Comparison of ENCODE assay signal across 25 cellular contexts in the genomic region with DNA sequence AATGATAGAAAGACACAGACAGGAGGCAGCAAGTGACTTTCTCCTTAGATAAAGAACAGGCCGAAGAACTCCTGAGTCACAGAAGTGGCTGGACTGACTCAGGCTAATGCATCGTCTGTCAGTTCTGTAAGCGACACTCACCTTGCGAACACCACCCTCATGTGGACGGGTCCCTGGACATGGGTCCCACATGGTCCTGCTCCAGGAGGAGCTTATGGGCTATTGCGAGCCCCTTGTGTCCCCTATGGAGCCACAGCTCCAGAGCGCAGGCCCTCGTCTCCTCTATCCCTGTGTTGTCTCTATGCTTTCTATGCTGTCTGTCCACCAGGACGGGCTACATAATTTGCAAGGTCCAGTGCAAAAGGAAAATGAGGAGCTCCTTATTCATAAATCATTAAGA.
"Had no signal": no experiment of that assay in that cellular context is flagged by ENCODE, and none has a peak within 500 bp of the region (broad histone marks: within the 10 kb centered on the region; RNA-seq: fewer than 3 reads in every experiment).

No MANE protein-coding gene starts in this region.

- H3K36me3 ChIP-seq: heart right ventricle, left ventricle myocardium inferior, ovary, prostate gland, tibial nerve, upper lobe of left lung, vagina had no signal

- H3K36me3 Mint-ChIP-seq: mesothelial cell of epicardium; naive thymus-derived CD4-positive, alpha-beta T cell; natural killer cell treated with Interleukin-12 subunit alpha and Interleukin-12 subunit beta and Interleukin-15 and Interleukin-18, amount 100 ng/mL, for 72 hours; stimulated activated memory B cell treated with anti-CD40 and anti-IgM and Interleukin-4, amounts not matched to agents 10 μg/mL and 1 μg/mL and 100 μg/mL, for 72 hours had no signal

- H3K9me3 ChIP-seq: heart right ventricle, left ventricle myocardium inferior, ovary, prostate gland, tibial nerve, upper lobe of left lung, vagina had no signal

- H3K27ac Mint-ChIP-seq: mesothelial cell of epicardium; naive thymus-derived CD4-positive, alpha-beta T cell; natural killer cell treated with Interleukin-12 subunit alpha and Interleukin-12 subunit beta and Interleukin-15 and Interleukin-18, amount 100 ng/mL, for 72 hours; stimulated activated memory B cell treated with anti-CD40 and anti-IgM and Interleukin-4, amounts not matched to agents 10 μg/mL and 1 μg/mL and 100 μg/mL, for 72 hours; stimulated activated naive CD8-positive, alpha-beta T cell treated with anti-CD3 and anti-CD28 coated beads, Interleukin-15, amount 100 ng/mL, for 72 hours had no signal

- H3K4me2 ChIP-seq: hepatocyte had no signal

- H3K79me2 ChIP-seq: hepatocyte had no signal

- H3K4me3 ChIP-seq: heart right ventricle, hepatocyte, left ventricle myocardium inferior, lung, ovary, prostate gland, smooth muscle cell, tibial nerve, upper lobe of left lung, vagina had no signal

- H3K27me3 ChIP-seq: hepatocyte, ovary, tibial nerve, upper lobe of left lung, vagina had no signal

- H3K4me1 ChIP-seq: heart right ventricle, left ventricle myocardium inferior, prostate gland had no signal

- H3K4me1 Mint-ChIP-seq: naive thymus-derived CD4-positive, alpha-beta T cell; stimulated activated memory B cell treated with anti-CD40 and anti-IgM and Interleukin-4, amounts not matched to agents 10 μg/mL and 1 μg/mL and 100 μg/mL, for 72 hours; stimulated activated naive CD8-positive, alpha-beta T cell treated with anti-CD3 and anti-CD28 coated beads, Interleukin-15, amount 100 ng/mL, for 72 hours had no signal

- H3K4me3 Mint-ChIP-seq: mesothelial cell of epicardium; naive thymus-derived CD4-positive, alpha-beta T cell; natural killer cell treated with Interleukin-12 subunit alpha and Interleukin-12 subunit beta and Interleukin-15 and Interleukin-18, amount 100 ng/mL, for 72 hours; stimulated activated memory B cell treated with anti-CD40 and anti-IgM and Interleukin-4, amounts not matched to agents 10 μg/mL and 1 μg/mL and 100 μg/mL, for 72 hours; stimulated activated naive CD8-positive, alpha-beta T cell treated with anti-CD3 and anti-CD28 coated beads, Interleukin-15, amount 100 ng/mL, for 72 hours had no signal

- H2AFZ ChIP-seq: hepatocyte had no signal

- H3K27ac ChIP-seq: heart right ventricle, hepatocyte, left ventricle myocardium inferior, ovary, prostate gland, tibial nerve, upper lobe of left lung, vagina had no signal

- DNase-seq: heart right ventricle; islet precursor cell; left ventricle myocardium inferior; mesendoderm; naive thymus-derived CD4-positive, alpha-beta T cell; ovary; retina; right cardiac atrium; stimulated activated CD4-positive, alpha-beta T cell treated with anti-CD3 and anti-CD28 coated beads, Interleukin-1b, Interleukin-23, amount 100 ng/mL, for 48 hours; stimulated activated CD4-positive, alpha-beta T cell treated with anti-CD3 and anti-CD28 coated beads, Interleukin-2, amount 100 ng/mL, for 48 hours; stimulated activated CD4-positive, alpha-beta T cell treated with anti-CD3 and anti-CD28 coated beads, Interleukin-4, amount 100 ng/mL, for 4 hours; stimulated activated CD8-positive, alpha-beta memory T cell treated with anti-CD3 and anti-CD28 coated beads, Interleukin-4, amount 100 ng/mL, for 48 hours; stimulated activated naive CD4-positive, alpha-beta T cell treated with Interleukin-2 at 50 U/mL for 16 hours; stimulated activated naive CD8-positive, alpha-beta T cell treated with anti-CD3 and anti-CD28 coated beads, Interleukin-15, amount 100 ng/mL, for 72 hours; substantia nigra; upper lobe of left lung had no signal

- H3K9me3 Mint-ChIP-seq: mesothelial cell of epicardium; natural killer cell treated with Interleukin-12 subunit alpha and Interleukin-12 subunit beta and Interleukin-15 and Interleukin-18, amount 100 ng/mL, for 72 hours; stimulated activated naive CD8-positive, alpha-beta T cell treated with anti-CD3 and anti-CD28 coated beads, Interleukin-15, amount 100 ng/mL, for 72 hours had no signal
